In genomic region chr17:64992325-64992802, GRCh38 we compare ENCODE assay signal across 11 cellular contexts.
DNase-seq lines count a peak whose midpoint lies in the region; ATAC-seq and TF ChIP-seq lines count a peak whose summit lies in the region.
"Had no signal": no experiment of that assay in that cellular context is flagged by ENCODE, and none has a peak within 500 bp of the region (broad histone marks: within the 10 kb centered on the region; RNA-seq: fewer than 3 reads in every experiment).

No MANE protein-coding gene starts in this region.

- H3K4me3 Mint-ChIP-seq in activated CD4-positive, alpha-beta memory T cell treated with anti-CD3 and anti-CD28 coated beads, Interleukin-2, amount 10 ng/mL, durations not matched to agents 7 days and 5 days = no peak overlapping the region
- H3K4me3 Mint-ChIP-seq: activated CD4-positive, alpha-beta memory T cell treated with anti-CD3 and anti-CD28 coated beads for 36 hours; CD4-positive, CD25-positive, alpha-beta regulatory T cell had no signal

- H3K27me3 Mint-ChIP-seq in activated CD4-positive, alpha-beta memory T cell treated with anti-CD3 and anti-CD28 coated beads, Interleukin-2, amount 10 ng/mL, durations not matched to agents 7 days and 5 days = no peaks in the 10 kb centered on the region
- H3K27me3 Mint-ChIP-seq: activated CD4-positive, alpha-beta memory T cell treated with anti-CD3 and anti-CD28 coated beads for 36 hours; CD4-positive, CD25-positive, alpha-beta regulatory T cell had no signal

- CTCF ChIA-PET in activated CD4-positive, alpha-beta memory T cell treated with anti-CD3 and anti-CD28 coated beads, Interleukin-2, amount 10 ng/mL, durations not matched to agents 7 days and 5 days (lab: Charles Lee) = no interaction called here

- in situ Hi-C loops in ACHN (cut with HindIII; ENCODE audit: low pct_ligation_motif_present, low pct_unique_long_range_greater_than_20kb, low sequenced_read_pairs) = no loop called here
- in situ Hi-C loops in SK-MEL-5 (cut with HindIII; ENCODE audit: low pct_unique_long_range_greater_than_20kb, low sequenced_read_pairs) = no loop called here

- POLR2A ChIA-PET in activated CD4-positive, alpha-beta memory T cell treated with anti-CD3 and anti-CD28 coated beads, Interleukin-2, amount 10 ng/mL, durations not matched to agents 7 days and 5 days (lab: Charles Lee) = no interaction called here

- H3K4me3 ChIP-seq in coronary artery = no peak overlapping the region

- H3K4me1 Mint-ChIP-seq in activated CD4-positive, alpha-beta memory T cell treated with anti-CD3 and anti-CD28 coated beads, Interleukin-2, amount 10 ng/mL, durations not matched to agents 7 days and 5 days = peaks cover 17% of the 10 kb centered on the region
- H3K4me1 Mint-ChIP-seq: CD4-positive, CD25-positive, alpha-beta regulatory T cell had no signal

- H3K9me3 Mint-ChIP-seq in activated CD4-positive, alpha-beta memory T cell treated with anti-CD3 and anti-CD28 coated beads, Interleukin-2, amount 10 ng/mL, durations not matched to agents 7 days and 5 days = no peaks in the 10 kb centered on the region
- H3K9me3 Mint-ChIP-seq: activated CD4-positive, alpha-beta memory T cell treated with anti-CD3 and anti-CD28 coated beads for 36 hours; CD4-positive, CD25-positive, alpha-beta regulatory T cell had no signal

- no peak for TF ChIP-seq CTCF in coronary artery (IDR thresholded peaks at IDR 0.05)

- H3K27ac Mint-ChIP-seq in activated CD4-positive, alpha-beta memory T cell treated with anti-CD3 and anti-CD28 coated beads, Interleukin-2, amount 10 ng/mL, durations not matched to agents 7 days and 5 days = no peak overlapping the region
- H3K27ac Mint-ChIP-seq: activated CD4-positive, alpha-beta memory T cell treated with anti-CD3 and anti-CD28 coated beads for 36 hours had no signal

- H3K36me3 Mint-ChIP-seq in activated CD4-positive, alpha-beta memory T cell treated with anti-CD3 and anti-CD28 coated beads, Interleukin-2, amount 10 ng/mL, durations not matched to agents 7 days and 5 days (ENCODE audit: low read depth) = no peaks in the 10 kb centered on the region
- H3K36me3 Mint-ChIP-seq: activated CD4-positive, alpha-beta memory T cell treated with anti-CD3 and anti-CD28 coated beads for 36 hours; CD4-positive, CD25-positive, alpha-beta regulatory T cell had no signal

- no peak for ATAC-seq in HG02884 (IDR thresholded peaks at IDR 0.05; ENCODE audit: unreplicated experiment)

- DNase-seq in ACHN (peak; percentile 47), HCEC 1CT (peak; percentile 18), SK-MEL-5 (ENCODE audit: low read depth, low spot score) (peak; percentile 64), iris pigment epithelial cell (ENCODE audit: low read depth) (peak; percentile 14), coronary artery (ENCODE audit: low spot score) (no peak), NCI-H2227 (lab: John Stamatoyannopoulos, UW; ENCODE audit: unreplicated experiment) (no peak)
- no peak for DNase-seq in activated CD4-positive, alpha-beta memory T cell treated with anti-CD3 and anti-CD28 coated beads, Interleukin-2, amount 10 ng/mL, durations not matched to agents 7 days and 5 days
- DNase-seq: activated CD4-positive, alpha-beta memory T cell treated with anti-CD3 and anti-CD28 coated beads for 36 hours; CD4-positive, CD25-positive, alpha-beta regulatory T cell; MM.1S had no signal

- no peak overlapping the region for H3K27ac ChIP-seq in coronary artery

Comparison
In these comparisons a context has a peak if more than half of its experiments do, and no peak if none do; other contexts are left out.
1. DNase-seq: peak in ACHN (single experiment), HCEC 1CT (single experiment), SK-MEL-5 (single experiment) and iris pigment epithelial cell (single experiment); none in coronary artery (single experiment), NCI-H2227 (single experiment) and activated CD4-positive, alpha-beta memory T cell treated with anti-CD3 and anti-CD28 coated beads, Interleukin-2, amount 10 ng/mL, durations not matched to agents 7 days and 5 days (single experiment).